In genomic region chr19:42132030-42132628, GRCh38 we compare ENCODE assay signal across 1 cellular context.
A peak's percentile ranks its signal among the peaks of the same experiment; 100 is the strongest.
TF ChIP-seq lines count a peak whose summit lies in the region.

TSS of gene POU2F2 (minus strand) at chr19:42132446. CDS start at chr19:42132411, 35 bp downstream.

TF ChIP-seq in HEK293, 187 proteins besides CTCF, POLR2A, EP300 and RAD21 (continued from another document):
- TF ChIP-seq PATZ1 (tag by site-specific recombination; IDR thresholded peaks at IDR 0.05) (0 out of 2 replicates have a peak, but pooled peaks have one; percentile 21), ZNF585B (tag by site-specific recombination; IDR thresholded peaks at IDR 0.05) (no peak), ZNF549 (tag by site-specific recombination; IDR thresholded peaks at IDR 0.05) (no peak)
TF ChIP-seq in HEK293: peak in this region for 1.
